In genomic region chr19:13117772-13118423, GRCh38 we compare ENCODE assay signal across 8 cellular contexts. TPM values are rescaled to one million over a fixed set of nuclear protein-coding genes. Genes with fewer than 3 reads are reported as not detected.
DNase-seq lines count a peak whose midpoint lies in the region; ATAC-seq and TF ChIP-seq lines count a peak whose summit lies in the region.

Gene NACC1 (plus strand): TSS chr19:13118264. CDS start chr19:13135208, 16,944 bp downstream.

- H3K4me1 ChIP-seq in HUES64 (ENCODE audit: insufficient read depth, low read length) = peaks cover 32% of the 10 kb centered on the region
- peaks cover 34% of the 10 kb centered on the region for H3K4me1 ChIP-seq in OCI-LY7 (ENCODE audit: insufficient read depth, low read length, poor library complexity, severe bottlenecking)

- peak; percentile 79 for ATAC-seq in CD4-positive, alpha-beta T cell (ENCODE audit: poor library complexity)

- peaks cover 66% of the 10 kb centered on the region for H3K4me1 Mint-ChIP-seq in CD4-positive, alpha-beta T cell (ENCODE audit: low read depth)

- 8% methylated on average over 65 of the region's 65 CpGs for WGBS in HUES64

- intact Hi-C loops in CD4-positive, alpha-beta T cell (cut with DNase I, micrococcal nuclease) = loop anchor here (1.0 to 10.0 kb wide), 4 partner anchors 19 to 657 kb away; partner anchors contain the start of genes IER2 (in 2 of the 2), STX10 (in 2 of the 2) and C19orf53 (in 1 of the 2)
- intact Hi-C loops in OCI-LY7 (cut with micrococcal nuclease; ENCODE audit: unreplicated experiment) = loop anchor here (1.0 kb wide), 1 partner anchor 32 kb away; the partner anchor contains the start of genes IER2 and STX10

- POLR2A ChIA-PET in CD4-positive, alpha-beta T cell (lab: Charles Lee) = interaction anchor here (0.8 to 4.7 kb wide), 16 partner anchors 10 to 973 kb away, joined by 3 to 60 read pairs (median 6); partner anchors contain the start of genes GCDH, IER2, JUNB and LYL1
- POLR2A ChIA-PET in OCI-LY7 (lab: Charles Lee) = interaction anchor here (0.6 to 1.4 kb wide), 4 partner anchors 9 to 46 kb away, joined by 3 to 8 read pairs (median 3); no protein-coding TSS in a partner anchor

- H3K27ac Mint-ChIP-seq in CD4-positive, alpha-beta T cell = peak within 1 kb of the TSS; percentile 73

- peak within 1 kb of the TSS; percentile 58; the same call in 1 of the 2 replicates for H2AFZ ChIP-seq in OCI-LY7 (ENCODE audit: low read length)

- H3K36me3 ChIP-seq in HUES64 (ENCODE audit: insufficient read depth, low read length) (peaks cover 37% of the 10 kb centered on the region), OCI-LY7 (ENCODE audit: insufficient read depth, low read length) (peaks cover 32% of the 10 kb centered on the region)

- peak within 1 kb of the TSS; percentile 76 for H3K4me2 ChIP-seq in OCI-LY7 (ENCODE audit: low read length)

- TF ChIP-seq CTCF in CD4-positive, alpha-beta T cell (IDR thresholded peaks at IDR 0.05) = no peak
- no peak for TF ChIP-seq CTCF in GM20000 (IDR thresholded peaks at IDR 0.05; ENCODE audit: extremely low read depth, missing control alignments)
- TF ChIP-seq CTCF in OCI-LY7 (conservative IDR thresholded peaks at IDR 0.05; ENCODE audit: low read length) = no peak

- H3K9ac ChIP-seq in HUES64 (ENCODE audit: low read depth, low read length) = peak within 1 kb of the TSS; percentile 99

- peak within 1 kb of the TSS; percentile 48 for H3K27ac ChIP-seq in CD4-positive, alpha-beta T cell (ENCODE audit: low read depth, low read length)
- H3K27ac ChIP-seq in HUES64 (ENCODE audit: low read depth, low read length) (peak within 1 kb of the TSS; percentile 99), OCI-LY7 (ENCODE audit: low read depth, low read length, poor library complexity, severe bottlenecking) (peak within 1 kb of the TSS; percentile 75), epithelial cell of prostate (peak within 1 kb of the TSS; percentile 84)

- peaks cover 31% of the 10 kb centered on the region for H3K36me3 Mint-ChIP-seq in CD4-positive, alpha-beta T cell (ENCODE audit: low read depth)

- H3K9me3 Mint-ChIP-seq in CD4-positive, alpha-beta T cell = no peaks in the 10 kb centered on the region

- peaks cover 16% of the 10 kb centered on the region for H4K20me1 ChIP-seq in OCI-LY7 (ENCODE audit: insufficient read depth, low read length)

- BruUV-seq in OCI-LY7 (replicated peaks; lab: Mats Ljungman, UMichigan) = no TSS peak

- H3K9me3 ChIP-seq in CD4-positive, alpha-beta T cell (ENCODE audit: control insufficient read depth, low read length) = no peaks in the 10 kb centered on the region
- no peaks in the 10 kb centered on the region for H3K9me3 ChIP-seq in HUES64 (ENCODE audit: insufficient read depth, low read depth, low read length)
- H3K9me3 ChIP-seq in OCI-LY7 (ENCODE audit: low read length) = no peaks in the 10 kb centered on the region

- H3K79me2 ChIP-seq in OCI-LY7 (ENCODE audit: insufficient read depth, low read depth, low read length) = peaks cover 65% of the 10 kb centered on the region

- DNase-seq in CD4-positive, alpha-beta T cell = peak; percentile 77 to 92 (median 84)
- DNase-seq in GM20000 (ENCODE audit: low spot score) (peak; percentile 99), OCI-LY7 (ENCODE audit: low spot score) (peak; percentile 95), activated T-cell treated with anti-CD3 and anti-CD28 coated beads for 4 hours (peak; percentile 84), epithelial cell of prostate (ENCODE audit: low read depth, low spot score) (peak; percentile 22), mucosa of gallbladder (ENCODE audit: low spot score) (peak; percentile 89)
- DNase-seq in stimulated activated CD8-positive, alpha-beta memory T cell treated with anti-CD3 and anti-CD28 coated beads, Interleukin-4, amount 100 ng/mL, for 24 hours (ENCODE audit: low read depth) = peak; percentile 86

- CTCF ChIA-PET in CD4-positive, alpha-beta T cell (lab: Charles Lee) = interaction anchor here (0.9 to 2.4 kb wide), 7 partner anchors 13 to 152 kb away, joined by 3 to 13 read pairs (median 5); partner anchors contain the start of genes IER2 and STX10
- CTCF ChIA-PET in OCI-LY7 (lab: Charles Lee; ENCODE audit: unreplicated experiment) = interaction anchor here (0.6 kb wide), 1 partner anchor 12 kb away, joined by 3 read pairs; no protein-coding TSS in a partner anchor

- H3K9me2 ChIP-seq in OCI-LY7 (ENCODE audit: insufficient read depth, low read length) = no peaks in the 10 kb centered on the region

- peak within 1 kb of the TSS; percentile 88 for H3K4me3 ChIP-seq in HUES64 (ENCODE audit: low read length)
- H3K4me3 ChIP-seq in OCI-LY7 (ENCODE audit: low read depth, low read length, poor library complexity, severe bottlenecking) = peak within 1 kb of the TSS; percentile 94

- H3K4me3 Mint-ChIP-seq in CD4-positive, alpha-beta T cell = peak within 1 kb of the TSS; percentile 96

- no peaks in the 10 kb centered on the region for H3K27me3 Mint-ChIP-seq in CD4-positive, alpha-beta T cell

- H3K27me3 ChIP-seq in CD4-positive, alpha-beta T cell (ENCODE audit: control insufficient read depth, insufficient read depth, low read length) = no peaks in the 10 kb centered on the region
- H3K27me3 ChIP-seq in HUES64 (ENCODE audit: insufficient read depth, low read length) = no peaks in the 10 kb centered on the region

RNA-seq across cellular contexts. Expression of gene NACC1, which starts in this region (rescaled TPM):
- 10 to 100 TPM; 13.0 to 13.5 TPM for total RNA-seq in CD4-positive, alpha-beta T cell
- polyA plus RNA-seq in HUES64 (2013, experiment 1 of 2) = 102 TPM
- 90.5 TPM for polyA plus RNA-seq in HUES64 (2013, experiment 2 of 2)
- 46.5 and 56.3 TPM in 2 replicates for total RNA-seq in OCI-LY7 (2014; rRNA removed; shearing (Covaris generic))
- total RNA-seq in OCI-LY7 (2022) (40.4 and 52.9 TPM in 2 replicates), mucosa of gallbladder (72.0 TPM)

Comparison
In these comparisons a context has a peak if more than half of its experiments do, and no peak if none do; other contexts are left out.
1. Peak in every context shown above with its lines: DNase-seq, ATAC-seq, H3K4me3 ChIP-seq and H3K27ac ChIP-seq.
2. DNase-seq: peak in every context shown above with its lines; median percentile 99 in GM20000; 95 in OCI-LY7; 89 in mucosa of gallbladder; 86 in stimulated activated CD8-positive, alpha-beta memory T cell treated with anti-CD3 and anti-CD28 coated beads, Interleukin-4, amount 100 ng/mL, for 24 hours; 84 in CD4-positive, alpha-beta T cell; 84 in activated T-cell treated with anti-CD3 and anti-CD28 coated beads for 4 hours; 22 in epithelial cell of prostate.
3. H3K27ac ChIP-seq: peak in every context shown above with its lines; median percentile 99 in HUES64; 84 in epithelial cell of prostate; 75 in OCI-LY7; 48 in CD4-positive, alpha-beta T cell.